In the genomic region with DNA sequence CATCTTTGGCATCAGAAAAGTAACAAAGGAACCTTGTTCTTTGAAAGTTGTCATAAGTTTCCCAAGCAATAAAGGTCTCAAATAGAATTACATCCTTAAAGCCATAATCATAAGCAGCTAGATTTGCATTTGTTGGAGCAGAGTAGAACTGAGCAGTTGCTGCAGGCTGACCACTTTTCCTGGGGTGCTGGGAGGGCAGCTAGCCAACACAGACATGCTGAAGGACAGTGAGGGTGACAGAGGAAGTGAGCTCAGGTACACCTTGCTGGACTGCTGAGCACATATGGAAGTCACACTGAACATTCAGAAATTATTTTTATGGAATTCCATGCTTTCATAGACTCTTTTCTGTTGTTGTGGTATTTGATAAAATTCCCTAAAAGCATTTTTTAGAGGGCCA, we compare ENCODE assay signal across 25 cellular contexts.
"Had no signal": no experiment of that assay in that cellular context is flagged by ENCODE, and none has a peak within 500 bp of the region (broad histone marks: within the 10 kb centered on the region; RNA-seq: fewer than 3 reads in every experiment).

No MANE protein-coding gene starts in this region.

- DNase-seq: activated CD4-positive, alpha-beta T cell treated with anti-CD3 and anti-CD28 coated beads for 36 hours; activated CD4-positive, CD25-positive, alpha-beta regulatory T cell; activated effector memory CD4-positive, alpha-beta T cell treated with Interleukin-2 at 50 U/mL for 16 hours; activated naive CD4-positive, alpha-beta T cell treated with Interleukin-2 at 50 U/mL for 16 hours; activated naive CD8-positive, alpha-beta T cell treated with anti-CD3 and anti-CD28 coated beads, Interleukin-2, amount 10 ng/mL, durations not matched to agents 7 days and 5 days; foreskin keratinocyte; kidney glomerular epithelial cell; left lung; mucosa of descending colon; ovary; right lobe of liver; stimulated activated CD4-positive, alpha-beta T cell treated with anti-CD3 and anti-CD28 coated beads, Interleukin-4, amount 100 ng/mL, for 1 hour; stimulated activated naive CD8-positive, alpha-beta T cell treated with anti-CD3 and anti-CD28 coated beads, Interleukin-15, Interleukin-2, amounts not matched to agents 100 U/mL and 50 U/mL, for 24 hours; T-cell; uterus had no signal

- H3K27me3 ChIP-seq: ascending aorta, esophagus muscularis mucosa, foreskin keratinocyte, left lung, ovary, right lobe of liver, uterus had no signal

- ATAC-seq: activated CD4-positive, alpha-beta T cell treated with anti-CD3 and anti-CD28 coated beads for 36 hours; foreskin keratinocyte; left lung; mucosa of descending colon; natural killer cell treated with Interleukin-12 subunit alpha and Interleukin-12 subunit beta and Interleukin-15 and Interleukin-18, amount 100 ng/mL, for 72 hours; right lobe of liver; stimulated activated naive CD8-positive, alpha-beta T cell treated with anti-CD3 and anti-CD28 coated beads, Interleukin-15, Interleukin-2, amounts not matched to agents 100 U/mL and 50 U/mL, for 24 hours; T-cell had no signal

- H3K36me3 ChIP-seq: ovary, right lobe of liver, thoracic aorta, uterus had no signal

- H3K27ac ChIP-seq: ascending aorta, esophagus muscularis mucosa, foreskin keratinocyte, left lung, ovary, right lobe of liver, thoracic aorta, uterus had no signal

- H3K27me3 Mint-ChIP-seq: activated CD4-positive, alpha-beta T cell treated with anti-CD3 and anti-CD28 coated beads for 36 hours; activated naive CD8-positive, alpha-beta T cell treated with anti-CD3 and anti-CD28 coated beads, Interleukin-2, amount 10 ng/mL, durations not matched to agents 7 days and 5 days; brain; dendritic cell treated with granulocyte-macrophage colony-stimulating factor and Interleukin-4, amounts not matched to agents 40 ng/mL and 50 ng/mL, for 4 days; natural killer cell treated with Interleukin-12 subunit alpha and Interleukin-12 subunit beta and Interleukin-15 and Interleukin-18, amount 100 ng/mL, for 72 hours; progenitor cell of endocrine pancreas; T-cell; type B pancreatic cell had no signal

- H3K9me3 Mint-ChIP-seq: activated naive CD8-positive, alpha-beta T cell treated with anti-CD3 and anti-CD28 coated beads, Interleukin-2, amount 10 ng/mL, durations not matched to agents 7 days and 5 days; brain; dendritic cell treated with granulocyte-macrophage colony-stimulating factor and Interleukin-4, amounts not matched to agents 40 ng/mL and 50 ng/mL, for 4 days; natural killer cell treated with Interleukin-12 subunit alpha and Interleukin-12 subunit beta and Interleukin-15 and Interleukin-18, amount 100 ng/mL, for 72 hours; T-cell; T-helper 2 cell treated with Interferon-gamma antibody and Interleukin-4, amounts not matched to agents 5 μg/mL and 100 μg/mL, for 36 hours; type B pancreatic cell had no signal

- H3K9me3 ChIP-seq: ascending aorta, esophagus muscularis mucosa, left lung, mucosa of descending colon, ovary, right lobe of liver, thoracic aorta, uterus had no signal

- H3K4me3 ChIP-seq: ascending aorta, esophagus muscularis mucosa, left lung, lung, mucosa of descending colon, ovary, right lobe of liver, thoracic aorta, uterus had no signal

- H3K4me3 Mint-ChIP-seq: activated CD4-positive, alpha-beta T cell treated with anti-CD3 and anti-CD28 coated beads for 36 hours; activated naive CD8-positive, alpha-beta T cell treated with anti-CD3 and anti-CD28 coated beads, Interleukin-2, amount 10 ng/mL, durations not matched to agents 7 days and 5 days; brain; dendritic cell treated with granulocyte-macrophage colony-stimulating factor and Interleukin-4, amounts not matched to agents 40 ng/mL and 50 ng/mL, for 4 days; natural killer cell treated with Interleukin-12 subunit alpha and Interleukin-12 subunit beta and Interleukin-15 and Interleukin-18, amount 100 ng/mL, for 72 hours; T-cell; T-helper 2 cell treated with Interferon-gamma antibody and Interleukin-4, amounts not matched to agents 5 μg/mL and 100 μg/mL, for 36 hours; type B pancreatic cell had no signal

- H3K27ac Mint-ChIP-seq: activated CD4-positive, alpha-beta T cell treated with anti-CD3 and anti-CD28 coated beads for 36 hours; activated naive CD8-positive, alpha-beta T cell treated with anti-CD3 and anti-CD28 coated beads, Interleukin-2, amount 10 ng/mL, durations not matched to agents 7 days and 5 days; dendritic cell treated with granulocyte-macrophage colony-stimulating factor and Interleukin-4, amounts not matched to agents 40 ng/mL and 50 ng/mL, for 4 days; natural killer cell treated with Interleukin-12 subunit alpha and Interleukin-12 subunit beta and Interleukin-15 and Interleukin-18, amount 100 ng/mL, for 72 hours; progenitor cell of endocrine pancreas; T-cell; T-helper 2 cell treated with Interferon-gamma antibody and Interleukin-4, amounts not matched to agents 5 μg/mL and 100 μg/mL, for 36 hours; type B pancreatic cell had no signal

- H3K4me1 ChIP-seq: ascending aorta, uterus had no signal

- H3K36me3 Mint-ChIP-seq: natural killer cell treated with Interleukin-12 subunit alpha and Interleukin-12 subunit beta and Interleukin-15 and Interleukin-18, amount 100 ng/mL, for 72 hours had no signal
